In the genomic region with DNA sequence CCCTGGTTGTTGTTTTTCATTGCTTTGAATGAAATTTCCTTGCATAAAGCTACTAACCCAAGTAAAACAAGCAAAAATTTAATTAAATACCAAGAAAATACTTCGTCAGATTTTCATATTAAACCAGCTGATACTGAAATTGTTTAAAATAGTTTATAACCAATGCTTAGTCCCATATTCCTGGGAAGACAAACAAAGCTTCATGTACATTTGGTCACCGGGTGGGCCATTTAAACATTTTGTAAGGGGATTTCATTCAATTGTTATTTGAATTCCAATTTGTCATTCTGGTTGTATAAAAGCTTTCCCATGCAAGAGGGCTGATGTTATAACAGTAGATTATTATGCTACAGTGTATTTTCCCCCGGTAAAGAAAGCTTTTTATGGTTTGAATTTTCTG, we compare ENCODE assay signal across 1 cellular context.
TF ChIP-seq lines count a peak whose summit lies in the region.

No MANE protein-coding gene starts in this region.

TF ChIP-seq in H1, 55 proteins besides CTCF, POLR2A, EP300 and RAD21:
- TF ChIP-seq CHD2 (IDR thresholded peaks at IDR 0.05; ENCODE audit: low read length) (no peak), SIX5 (IDR thresholded peaks at IDR 0.05; ENCODE audit: low read depth, low read length) (no peak), CREB1 (IDR thresholded peaks at IDR 0.05) (no peak), SP1 (IDR thresholded peaks at IDR 0.05; ENCODE audit: low read depth, low read length) (no peak)
